Comparison of ENCODE assay signal across 1 cellular context in genomic region chr6:131901474-131901873, GRCh38. TPM values are rescaled to one million over a fixed set of nuclear protein-coding genes. Genes with fewer than 3 reads are reported as not detected.
"Had no signal": no experiment of that assay in that cellular context is flagged by ENCODE, and none has a peak within 500 bp of the region (broad histone marks: within the 10 kb centered on the region; RNA-seq: fewer than 3 reads in every experiment).

No MANE protein-coding gene starts in this region.

RNA-seq across cellular contexts. Expression of gene CCN2, which starts 49.7 kb away (rescaled TPM):
- polyA plus RNA-seq: IgD-negative memory B cell had no signal
